21 cellular contexts compared by ENCODE assay signal in the genomic region with DNA sequence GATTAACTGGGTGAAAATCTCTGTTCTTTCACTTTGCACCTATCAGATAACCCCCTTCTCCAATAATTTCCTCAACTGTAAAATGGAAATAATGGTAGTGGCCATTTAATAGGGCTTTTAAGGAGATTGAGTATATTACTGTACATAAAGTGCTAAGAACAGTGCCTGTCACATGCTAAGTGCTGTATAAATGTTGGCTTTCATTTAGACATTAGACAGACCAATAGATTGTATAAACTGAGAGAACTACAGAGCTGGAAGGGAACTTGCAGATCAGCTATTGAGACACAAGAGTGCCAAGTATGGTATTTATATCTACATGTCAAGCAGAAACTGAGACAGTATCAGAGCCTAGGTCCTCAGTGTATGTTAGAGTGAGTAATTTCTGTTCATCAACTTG.
DNase-seq lines count a peak whose midpoint lies in the region; ATAC-seq, FAIRE-seq and TF ChIP-seq lines count a peak whose summit lies in the region.
"Had no signal": no experiment of that assay in that cellular context is flagged by ENCODE, and none has a peak within 500 bp of the region (broad histone marks: within the 10 kb centered on the region; RNA-seq: fewer than 3 reads in every experiment).

No MANE protein-coding gene starts in this region.

- H3K9me3 ChIP-seq in SU-DHL-6 (ENCODE audit: insufficient read depth, low read length) = no peaks in the 10 kb centered on the region
- H3K9me3 ChIP-seq in endothelial cell of umbilical vein (replicated peaks; ENCODE audit: control insufficient read depth, insufficient read depth, low read length) = no peaks in the 10 kb centered on the region
- no peaks in the 10 kb centered on the region for H3K9me3 ChIP-seq in neural cell (ENCODE audit: low read length)
- no peaks in the 10 kb centered on the region for H3K9me3 ChIP-seq in breast epithelium
- H3K9me3 ChIP-seq: HAP-1 had no signal

- H3K9me1 ChIP-seq in endothelial cell of umbilical vein (replicated peaks; ENCODE audit: control insufficient read depth, extremely low read depth, insufficient read depth, low read length) = no peaks in the 10 kb centered on the region

- TF ChIP-seq POLR2A in endothelial cell of umbilical vein (IDR thresholded peaks at IDR 0.05; ENCODE audit: low read depth, low read length) = no peak
- TF ChIP-seq POLR2A in breast epithelium (IDR thresholded peaks at IDR 0.05) = no peak

- H3K27me3 ChIP-seq in SU-DHL-6 (ENCODE audit: low read length) = no peaks in the 10 kb centered on the region
- H3K27me3 ChIP-seq in endothelial cell of umbilical vein (ENCODE audit: control insufficient read depth in 2 of 2, insufficient read depth in 2 of 2, low read length in 2 of 2) = no peaks in the 10 kb centered on the region
- H3K27me3 ChIP-seq in neural cell (ENCODE audit: insufficient read depth, low read depth, low read length) = no peaks in the 10 kb centered on the region
- H3K27me3 ChIP-seq in breast epithelium = no peaks in the 10 kb centered on the region

- H3K4me3 ChIP-seq in SU-DHL-6 (ENCODE audit: insufficient read depth, low read length, poor library complexity, severe bottlenecking) (no peak overlapping the region), endothelial cell of umbilical vein (replicated peaks in 1 of 3; ENCODE audit: insufficient read depth in 1 of 3, low read depth in 1 of 3, low read length in 3 of 3) (no peak overlapping the region), neural cell (ENCODE audit: low read length) (no peak overlapping the region), breast epithelium (no peak overlapping the region)
- H3K4me3 ChIP-seq: GM23338, HAP-1 had no signal

- TF ChIP-seq CTCF in SU-DHL-6 (IDR thresholded peaks at IDR 0.05; ENCODE audit: insufficient read depth, low read length, poor library complexity, severe bottlenecking) = no peak
- no peak for TF ChIP-seq CTCF in endothelial cell of umbilical vein (IDR thresholded peaks at IDR 0.05; ENCODE audit: extremely low read depth in 1 of 2, insufficient read depth in 1 of 2, low read depth in 1 of 2, low read length in 2 of 2)
- no peak for TF ChIP-seq CTCF in neural cell (IDR thresholded peaks at IDR 0.05; ENCODE audit: poor library complexity, severe bottlenecking)
- TF ChIP-seq CTCF in breast epithelium (IDR thresholded peaks at IDR 0.05) = no peak

- H3K9ac ChIP-seq in SU-DHL-6 (ENCODE audit: low read length) (no peak overlapping the region), endothelial cell of umbilical vein (replicated peaks; ENCODE audit: extremely low read depth, insufficient read depth, low read length) (no peak overlapping the region), neural cell (ENCODE audit: low read length) (no peak overlapping the region)

- no peaks in the 10 kb centered on the region for H3F3A ChIP-seq in SU-DHL-6 (ENCODE audit: insufficient read depth)
- H3F3A ChIP-seq in neural cell (ENCODE audit: insufficient read depth, low read length, poor library complexity, severe bottlenecking) = no peaks in the 10 kb centered on the region

- no peak overlapping the region for H3K4me2 ChIP-seq in SU-DHL-6 (ENCODE audit: low read depth, low read length, poor library complexity, severe bottlenecking)
- no peak overlapping the region for H3K4me2 ChIP-seq in endothelial cell of umbilical vein (ENCODE audit: insufficient read depth, low read length)
- H3K4me2 ChIP-seq in neural cell (ENCODE audit: low read length) = no peak overlapping the region
- H3K4me2 ChIP-seq: GM23338 had no signal

- CTCF ChIA-PET in endothelial cell of umbilical vein (lab: Charles Lee) = no interaction called here

- no TSS peak for BruUV-seq in endothelial cell of umbilical vein (replicated peaks; lab: Mats Ljungman, UMichigan)

- dilution Hi-C loops in endothelial cell of umbilical vein (cut with MboI; ENCODE audit: extremely low pct_ligation_motif_present, low sequenced_read_pairs) = no loop called here

- H3K36me3 ChIP-seq in SU-DHL-6 (ENCODE audit: low read length) = no peaks in the 10 kb centered on the region
- H3K36me3 ChIP-seq in endothelial cell of umbilical vein (ENCODE audit: control insufficient read depth in 2 of 2, extremely low read depth in 1 of 2, insufficient read depth in 2 of 2, low read length in 2 of 2) = no peaks in the 10 kb centered on the region
- H3K36me3 ChIP-seq in neural cell (ENCODE audit: insufficient read depth, low read length) = no peaks in the 10 kb centered on the region
- H3K36me3 ChIP-seq in breast epithelium = no peaks in the 10 kb centered on the region
- H3K36me3 ChIP-seq: HAP-1 had no signal

- H2AFZ ChIP-seq in SU-DHL-6 (ENCODE audit: low read depth, low read length, severe bottlenecking) (peak overlapping the region; percentile 6), endothelial cell of umbilical vein (ENCODE audit: low read depth, low read length) (no peak overlapping the region), neural cell (ENCODE audit: low read depth, low read length) (no peak overlapping the region)
- H2AFZ ChIP-seq: GM23338 had no signal

- H3K79me2 ChIP-seq in SU-DHL-6 (ENCODE audit: insufficient read depth, low read length) (no peaks in the 10 kb centered on the region), endothelial cell of umbilical vein (ENCODE audit: control insufficient read depth, insufficient read depth, low read length) (no peaks in the 10 kb centered on the region), neural cell (replicated peaks; ENCODE audit: insufficient read depth, low read length) (no peaks in the 10 kb centered on the region)

- no peak for TF ChIP-seq RAD21 in neural cell (conservative IDR thresholded peaks at IDR 0.05)

- peak; percentile 27 for TF ChIP-seq EP300 in neural cell (conservative IDR thresholded peaks at IDR 0.05; ENCODE audit: poor library complexity, severe bottlenecking)

- H3K4me1 ChIP-seq in endothelial cell of umbilical vein (ENCODE audit: control insufficient read depth, extremely low read depth, insufficient read depth, low read length) = no peaks in the 10 kb centered on the region
- no peaks in the 10 kb centered on the region for H3K4me1 ChIP-seq in breast epithelium
- H3K4me1 ChIP-seq: HAP-1 had no signal

- H4K20me1 ChIP-seq in SU-DHL-6 (ENCODE audit: low read depth, low read length) (no peaks in the 10 kb centered on the region), endothelial cell of umbilical vein (replicated peaks; ENCODE audit: control insufficient read depth, extremely low read depth, insufficient read depth, low read length) (no peaks in the 10 kb centered on the region), neural cell (ENCODE audit: insufficient read depth) (no peaks in the 10 kb centered on the region)

- DNase-seq in endothelial cell of umbilical vein (ENCODE audit: low read depth, low spot score) (peak; percentile 1), superior temporal gyrus (ENCODE audit: extremely low spot score) (peak; percentile 4), NCI-H510A (lab: John Stamatoyannopoulos, UW) (no peak), SHP77 (lab: John Stamatoyannopoulos, UW) (no peak), breast epithelium (ENCODE audit: low spot score in 2 of 2) (no peak)
- DNase-seq: C1 segment of cervical spinal cord; Calu3; CD4-positive, alpha-beta memory T cell; COR-L47; DMS153; DND-41; HFFc6 had no signal

- intact Hi-C loops in endothelial cell of umbilical vein (cut with micrococcal nuclease) (no loop called here), breast epithelium (cut with DNase I; ENCODE audit: low total_unique reads) (no loop called here)

- H3K9me2 ChIP-seq in SU-DHL-6 (replicated peaks; ENCODE audit: insufficient read depth, low read length) (no peaks in the 10 kb centered on the region), neural cell (ENCODE audit: insufficient read depth, low read length) (no peaks in the 10 kb centered on the region)

- FAIRE-seq in endothelial cell of umbilical vein (lab: Jason Lieb, UNC) = no peak
- FAIRE-seq: G401.6, GM12892, GM19239, H54 had no signal

- ATAC-seq in HG03520 (IDR thresholded peaks at IDR 0.05; ENCODE audit: unreplicated experiment) = no peak
- ATAC-seq: GM23338 had no signal

- POLR2A ChIA-PET in endothelial cell of umbilical vein (lab: Charles Lee) = no interaction called here

- H3K27ac ChIP-seq in SU-DHL-6 (ENCODE audit: low read depth, low read length) (no peak overlapping the region), endothelial cell of umbilical vein (ENCODE audit: insufficient read depth, low read depth, low read length) (no peak overlapping the region), neural cell (ENCODE audit: low read length) (no peak overlapping the region), breast epithelium (no peak overlapping the region)

TF ChIP-seq in endothelial cell of umbilical vein, 7 proteins besides CTCF, POLR2A, EP300 and RAD21:
- no peak for TF ChIP-seq GATA2 (IDR thresholded peaks at IDR 0.05; ENCODE audit: insufficient read depth, insufficient read length, low read depth, low read length)
- TF ChIP-seq EZH2 (IDR thresholded peaks at IDR 0.05; ENCODE audit: borderline replicate concordance, low read depth, low read length, severe bottlenecking) = no peak
- no peak for TF ChIP-seq POLR2AphosphoS5 (IDR thresholded peaks at IDR 0.05; ENCODE audit: insufficient read depth, low read depth, low read length)
- TF ChIP-seq MYC (IDR thresholded peaks at IDR 0.05; ENCODE audit: low read depth, low read length) = no peak

TF ChIP-seq in neural cell, 6 proteins besides CTCF, POLR2A, EP300 and RAD21 (continues in another document):
- TF ChIP-seq MXI1 (conservative IDR thresholded peaks at IDR 0.05; ENCODE audit: poor library complexity, severe bottlenecking) (no peak), TAF1 (IDR thresholded peaks at IDR 0.05; ENCODE audit: low read depth) (no peak), EZH2 (IDR thresholded peaks at IDR 0.05; ENCODE audit: borderline replicate concordance, insufficient read depth, low read length, poor library complexity, severe bottlenecking) (no peak), SMC3 (conservative IDR thresholded peaks at IDR 0.05; ENCODE audit: poor library complexity) (no peak), POLR2AphosphoS5 (IDR thresholded peaks at IDR 0.05) (peak; percentile 57)

Comparison
In these comparisons a context has a peak if more than half of its experiments do, and no peak if none do; other contexts are left out.
1. DNase-seq: peak in endothelial cell of umbilical vein (single experiment) and superior temporal gyrus (single experiment); none in NCI-H510A (single experiment), SHP77 (0 of 2) and breast epithelium (0 of 2).